26 cellular contexts compared by ENCODE assay signal in the genomic region with DNA sequence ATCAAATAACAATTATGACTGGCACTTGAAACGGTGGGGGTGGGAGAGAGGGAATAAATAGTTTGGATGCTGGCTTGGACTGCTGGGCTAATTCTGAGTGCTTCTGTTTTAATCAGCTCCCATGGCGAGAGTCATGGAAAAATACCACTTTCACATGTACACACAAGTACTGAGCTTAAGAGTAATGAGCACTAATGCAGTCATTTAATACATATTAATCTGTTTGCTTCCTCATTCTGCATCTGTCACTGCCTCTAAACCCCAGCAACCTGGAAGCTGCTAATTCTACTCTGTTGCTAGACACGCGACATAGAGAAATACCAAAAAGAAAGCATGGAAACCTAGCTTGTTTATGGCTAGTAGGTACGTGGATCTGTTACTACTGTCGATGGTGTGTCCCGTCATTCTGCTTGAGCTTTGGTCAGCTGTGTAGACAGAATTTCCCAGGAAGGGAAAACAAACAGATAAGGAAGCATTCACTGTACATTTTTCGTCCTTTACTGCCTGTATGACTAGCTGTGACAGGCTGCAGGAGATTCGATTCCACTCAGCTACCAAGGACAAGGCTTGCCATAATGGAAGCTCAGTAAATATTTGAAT.
DNase-seq lines count a peak whose midpoint lies in the region; ATAC-seq, FAIRE-seq and TF ChIP-seq lines count a peak whose summit lies in the region.
"Had no signal": no experiment of that assay in that cellular context is flagged by ENCODE, and none has a peak within 500 bp of the region (broad histone marks: within the 10 kb centered on the region; RNA-seq: fewer than 3 reads in every experiment).

No MANE protein-coding gene starts in this region.

- ATAC-seq in K562 (no peak), pancreas (peak; percentile 54 to 88 (median 84)), HG02840 (IDR thresholded peaks at IDR 0.05; ENCODE audit: low FRiP score, unreplicated experiment) (no peak)
- ATAC-seq: A549; activated CD8-positive, alpha-beta T cell treated with anti-CD3 and anti-CD28 coated beads for 36 hours; gastrocnemius medialis; stimulated activated naive CD8-positive, alpha-beta T cell treated with anti-CD3 and anti-CD28 coated beads, Interleukin-15, amount 100 ng/mL, for 72 hours had no signal

- FAIRE-seq in K562 (lab: Jason Lieb, UNC): peak; percentile 6
- FAIRE-seq in pancreas (lab: Jason Lieb, UNC): no peak
- FAIRE-seq: A549, urothelium cell line had no signal

- TF ChIP-seq CTCF in K562 (IDR thresholded peaks at IDR 0.05 in 2 of 3, conservative IDR thresholded peaks at IDR 0.05 in 1 of 3; ENCODE audit: insufficient read depth in 2 of 3, low read depth in 1 of 3, low read length in 3 of 3): no peak
- TF ChIP-seq CTCF in pancreas (IDR thresholded peaks at IDR 0.05): no peak
- no peak for TF ChIP-seq CTCF in ovary (IDR thresholded peaks at IDR 0.05)

- TF ChIP-seq POLR2A in K562 (conservative IDR thresholded peaks at IDR 0.05) (no peak), ovary (IDR thresholded peaks at IDR 0.05) (no peak)

- H3K27ac ChIP-seq in K562 (ENCODE audit: extremely low read depth, low read depth, low read length): no peak overlapping the region
- H3K27ac ChIP-seq in pancreas: peak overlapping the region in 3 of 4 donors; percentile 14 to 53 (median 38)
- H3K27ac ChIP-seq in ovary: no peak overlapping the region
- H3K27ac ChIP-seq: adrenal gland, dorsolateral prefrontal cortex, gastrocnemius medialis, right atrium auricular region, thoracic aorta had no signal

- DNase-seq in NCI-H748 (lab: John Stamatoyannopoulos, UW; ENCODE audit: unreplicated experiment) (peak; percentile 34), NCI-H748 treated with DMSO at 0.1 percent for 48 hours (lab: John Stamatoyannopoulos, UW) (no peak), HuH-7.5 (ENCODE audit: low spot score) (peak; percentile 49), K562 (ENCODE audit: extremely low read depth in 1 of 4, low spot score in 3 of 4) (no peak), pancreas (no peak), NCI-H1436 treated with DMSO at 0.1 percent for 48 hours (lab: John Stamatoyannopoulos, UW) (no peak), ovary (no peak)
- DNase-seq: activated CD4-positive, alpha-beta T cell treated with anti-CD3 and anti-CD28 coated beads for 1 hour; activated CD8-positive, alpha-beta memory T cell treated with anti-CD3 and anti-CD28 coated beads, Interleukin-2, amount 50 U/mL, for 48 hours; activated CD8-positive, alpha-beta T cell treated with anti-CD3 and anti-CD28 coated beads for 36 hours; activated naive CD4-positive, alpha-beta T cell treated with anti-CD3 and anti-CD28 coated beads for 36 hours; adrenal gland; CD4-positive, CD25-positive, alpha-beta regulatory T cell; dorsolateral prefrontal cortex; gastrocnemius medialis; mammary epithelial cell; NCI-H2107; NCI-H446 treated with DMSO at 0.1 percent for 48 hours; SHP77; stimulated activated naive CD8-positive, alpha-beta T cell treated with anti-CD3 and anti-CD28 coated beads, Interleukin-15, amount 100 ng/mL, for 72 hours; T-helper 2 cell had no signal

- no peak overlapping the region for H3K4me2 ChIP-seq in K562 (ENCODE audit: insufficient read depth, low read length)
- H3K4me2 ChIP-seq: A549 had no signal

- H3K9ac ChIP-seq in K562 (ENCODE audit: insufficient read depth in 1 of 2, low read depth in 2 of 2, low read length in 2 of 2): no peak overlapping the region

- 50% methylated on average over 9 of the region's 9 CpGs for WGBS in K562 (ENCODE audit: insufficient coverage, low coverage, missing lambda C conversion rate)
- 19 to 22% methylated on average over 9 of the region's 9 CpGs for WGBS in pancreas, 2 donors
- 77 to 81% (median 80%) methylated on average over 9 of the region's 9 CpGs for WGBS in ovary, 3 donors

- intact Hi-C loops in K562 (cut with micrococcal nuclease): no loop called here
- intact Hi-C loops in pancreas (cut with DNase I): no loop called here
- intact Hi-C loops in ovary (cut with DNase I): no loop called here

- H3K27me3 ChIP-seq in K562 (ENCODE audit: control insufficient read depth in 2 of 2, insufficient read depth in 2 of 2, low read length in 2 of 2) (no peaks in the 10 kb centered on the region), pancreas (no peaks in the 10 kb centered on the region), ovary (no peaks in the 10 kb centered on the region)
- H3K27me3 ChIP-seq: adrenal gland, gastrocnemius medialis, right atrium auricular region had no signal

- H3K9me3 ChIP-seq in K562 (replicated peaks; ENCODE audit: control insufficient read depth, insufficient read depth, low read depth, low read length) (no peaks in the 10 kb centered on the region), pancreas (no peaks in the 10 kb centered on the region), ovary (no peaks in the 10 kb centered on the region)
- H3K9me3 ChIP-seq: A549, adrenal gland, gastrocnemius medialis, right atrium auricular region, thoracic aorta had no signal

- H3K36me3 ChIP-seq in K562 (ENCODE audit: control insufficient read depth, insufficient read depth, low read length) (no peaks in the 10 kb centered on the region; the same call in 2 of the 3 replicates), pancreas (no peaks in the 10 kb centered on the region), ovary (no peaks in the 10 kb centered on the region)
- H3K36me3 ChIP-seq: adrenal gland, gastrocnemius medialis, right atrium auricular region, thoracic aorta had no signal

- in situ Hi-C loops in K562 (cut with MboI): no loop called here

- H2AFZ ChIP-seq in K562 (ENCODE audit: low read depth, low read length): peak overlapping the region; percentile 70

- no peaks in the 10 kb centered on the region; a peak in 1 of 5 replicates for H3K4me1 ChIP-seq in K562 (replicated peaks in 1 of 2; ENCODE audit: control insufficient read depth in 2 of 2, insufficient read depth in 2 of 2, low read length in 2 of 2)
- H3K4me1 ChIP-seq in pancreas: no peaks in the 10 kb centered on the region
- no peaks in the 10 kb centered on the region for H3K4me1 ChIP-seq in ovary (ENCODE audit: insufficient read depth)
- H3K4me1 ChIP-seq: adrenal gland, gastrocnemius medialis, right atrium auricular region had no signal

- CTCF ChIA-PET in K562 (lab: Yijun Ruan, JAX; ENCODE audit: low intra/inter-chr PET ratio): no interaction called here

- no peaks in the 10 kb centered on the region for H4K20me1 ChIP-seq in K562 (replicated peaks; ENCODE audit: control insufficient read depth, insufficient read depth, low read length)

- no peak for TF ChIP-seq EP300 in K562 (IDR thresholded peaks at IDR 0.05; ENCODE audit: low read length)
- TF ChIP-seq EP300 in ovary (IDR thresholded peaks at IDR 0.05): no peak

- POLR2A ChIA-PET in K562 (lab: Yijun Ruan, JAX): interaction anchor here (1.1 to 1.3 kb wide), 2 partner anchors 12 to 70 kb away, joined by 3 to 5 read pairs; no protein-coding TSS in a partner anchor

- H3K79me2 ChIP-seq in K562 (ENCODE audit: control insufficient read depth, insufficient read depth, low read length): no peaks in the 10 kb centered on the region

- TF ChIP-seq RAD21 in K562 (CRISPR knock-in tag; conservative IDR thresholded peaks at IDR 0.05 in 1 of 2, IDR thresholded peaks at IDR 0.05 in 1 of 2): no peak

- H3K9me1 ChIP-seq in K562 (ENCODE audit: control insufficient read depth, insufficient read depth, low read length): no peaks in the 10 kb centered on the region

- H3K4me3 ChIP-seq in K562: no peak overlapping the region
- no peak overlapping the region for H3K4me3 ChIP-seq in pancreas
- no peak overlapping the region for H3K4me3 ChIP-seq in ovary
- H3K4me3 ChIP-seq: A549, adrenal gland, dorsolateral prefrontal cortex, gastrocnemius medialis, right atrium auricular region, thoracic aorta had no signal

- no TSS peak for BruUV-seq in K562 (replicated peaks; lab: Mats Ljungman, UMichigan)

TF ChIP-seq in K562, 482 proteins besides CTCF, POLR2A, EP300 and RAD21:
- TF ChIP-seq PHB (CRISPR knock-in tag; IDR thresholded peaks at IDR 0.05): no peak
- TF ChIP-seq FOXJ3 (CRISPR knock-in tag; IDR thresholded peaks at IDR 0.05): no peak
- TF ChIP-seq POLR2H (tag; IDR thresholded peaks at IDR 0.05; ENCODE audit: low read depth): no peak
- TF ChIP-seq NFIX (CRISPR knock-in tag; IDR thresholded peaks at IDR 0.05; ENCODE audit: low read depth): no peak

Comparison
In these comparisons a context has a peak if more than half of its experiments do, and no peak if none do; other contexts are left out.
1. DNase-seq: peak in NCI-H748 (single experiment) and HuH-7.5 (single experiment); none in NCI-H748 treated with DMSO at 0.1 percent for 48 hours (single experiment), K562 (0 of 4), pancreas (0 of 6), NCI-H1436 treated with DMSO at 0.1 percent for 48 hours (single experiment) and ovary (0 of 5).
2. ATAC-seq: peak in pancreas (4 of 4); none in K562 (single experiment) and HG02840 (single experiment).
3. H3K27ac ChIP-seq: peak in pancreas (3 of 4); none in K562 (single experiment) and ovary (0 of 2).